Comparison of ENCODE assay signal across 1 cellular context in genomic region chr6:82015043-82015442, GRCh38.
TF ChIP-seq lines count a peak whose summit lies in the region.

No MANE protein-coding gene starts in this region.

TF ChIP-seq in IMR-90, 13 proteins besides CTCF, POLR2A, EP300 and RAD21:
- no peak for TF ChIP-seq MAZ (IDR thresholded peaks at IDR 0.05; ENCODE audit: borderline replicate concordance, low read depth, low read length)
- no peak for TF ChIP-seq ELK1 (IDR thresholded peaks at IDR 0.05; ENCODE audit: borderline replicate concordance, low read depth, low read length)
- TF ChIP-seq SMC3 (IDR thresholded peaks at IDR 0.05; ENCODE audit: low read depth, low read length) = no peak
- no peak for TF ChIP-seq FOS (IDR thresholded peaks at IDR 0.05; ENCODE audit: low read depth, low read length)
TF ChIP-seq in IMR-90: peak in this region for 0.
